ENCODE assay signal across 10 cellular contexts in genomic region chr19:45049073-45049736, GRCh38. TPM values are rescaled to one million over a fixed set of nuclear protein-coding genes. Genes with fewer than 3 reads are reported as not detected.
DNase-seq lines count a peak whose midpoint lies in the region; ATAC-seq, FAIRE-seq and TF ChIP-seq lines count a peak whose summit lies in the region.
"Had no signal": no experiment of that assay in that cellular context is flagged by ENCODE, and none has a peak within 500 bp of the region (broad histone marks: within the 10 kb centered on the region; RNA-seq: fewer than 3 reads in every experiment).

No MANE protein-coding gene starts in this region.

- H3K36me3 ChIP-seq in OCI-LY7 (ENCODE audit: insufficient read depth, low read length) (peaks cover 84% of the 10 kb centered on the region), H1 (ENCODE audit: control insufficient read depth in 2 of 4, insufficient read depth in 4 of 4, low read length in 3 of 4) (peaks cover 1 to 30% (median 10%) of the 10 kb centered on the region in 4 experiments; a peak in 7 of 8 replicates)

- H2BK120ac ChIP-seq in H1 (replicated peaks; ENCODE audit: low read depth, low read length): no peak overlapping the region

- no peak overlapping the region for H2BK20ac ChIP-seq in H1 (ENCODE audit: low read length)

- H3K18ac ChIP-seq in H1 (ENCODE audit: extremely low read depth, low read length): no peak overlapping the region

- TF ChIP-seq EP300 in H1 (IDR thresholded peaks at IDR 0.05; ENCODE audit: borderline replicate concordance in 1 of 2, low read depth in 2 of 2, low read length in 2 of 2): no peak

- H3K9me3 ChIP-seq in CD4-positive, alpha-beta T cell (ENCODE audit: control insufficient read depth, low read length): no peaks in the 10 kb centered on the region
- H3K9me3 ChIP-seq in OCI-LY7 (ENCODE audit: low read length) (no peaks in the 10 kb centered on the region), H1 (ENCODE audit: insufficient read depth in 2 of 2, low read depth in 1 of 2, low read length in 1 of 2) (no peaks in the 10 kb centered on the region)

- H2BK12ac ChIP-seq in H1 (ENCODE audit: low read depth, low read length): 0 out of 2 replicates have a peak overlapping the region, but pooled peaks have one; percentile 33

- H3K4me3 ChIP-seq in OCI-LY7 (ENCODE audit: low read depth, low read length, poor library complexity, severe bottlenecking): no peak overlapping the region
- no peak overlapping the region for H3K4me3 ChIP-seq in H1 (ENCODE audit: extremely low read depth in 1 of 4, insufficient read depth in 2 of 4, low read depth in 3 of 4, low read length in 4 of 4)

- H3K36me3 Mint-ChIP-seq in CD4-positive, alpha-beta T cell (ENCODE audit: low read depth): peaks cover 80% of the 10 kb centered on the region
- no peaks in the 10 kb centered on the region for H3K36me3 Mint-ChIP-seq in neural crest cell (ENCODE audit: low read depth)

- H3K4me1 Mint-ChIP-seq in CD4-positive, alpha-beta T cell (ENCODE audit: low read depth): peaks cover 38% of the 10 kb centered on the region
- peaks cover 23% of the 10 kb centered on the region for H3K4me1 Mint-ChIP-seq in neural crest cell

- H4K5ac ChIP-seq in H1 (ENCODE audit: insufficient read length, low read depth, low read length): no peak overlapping the region

- H3K4ac ChIP-seq in H1 (replicated peaks; ENCODE audit: insufficient read length, low read depth, low read length): no peak overlapping the region

- no peaks in the 10 kb centered on the region for H3K9me3 Mint-ChIP-seq in CD4-positive, alpha-beta T cell
- H3K9me3 Mint-ChIP-seq in neural crest cell: no peaks in the 10 kb centered on the region

- no peak for TF ChIP-seq POLR2A in H1 (IDR thresholded peaks at IDR 0.05; ENCODE audit: control extremely low read depth in 1 of 2, low read depth in 2 of 2, low read length in 2 of 2)

- H2BK15ac ChIP-seq in H1 (ENCODE audit: low read length): no peak overlapping the region

- H3K27ac ChIP-seq in CD4-positive, alpha-beta T cell (ENCODE audit: low read depth, low read length): no peak overlapping the region
- H3K27ac ChIP-seq in OCI-LY7 (ENCODE audit: low read depth, low read length, poor library complexity, severe bottlenecking): peak overlapping the region; percentile 88
- no peak overlapping the region for H3K27ac ChIP-seq in H1 (ENCODE audit: low read depth, low read length)

- no peaks in the 10 kb centered on the region for H3K9me2 ChIP-seq in OCI-LY7 (ENCODE audit: insufficient read depth, low read length)

- FAIRE-seq in H1 (lab: Jason Lieb, UNC): no peak

- H3K4me2 ChIP-seq in OCI-LY7 (ENCODE audit: low read length) (peak overlapping the region; percentile 75), H1 (ENCODE audit: insufficient read depth in 1 of 2, low read depth in 2 of 2, low read length in 2 of 2) (no peak overlapping the region)

- H4K20me1 ChIP-seq in OCI-LY7 (ENCODE audit: insufficient read depth, low read length) (0 out of 2 replicates have a peak, but pooled peaks cover 4% of the 10 kb centered on the region), H1 (replicated peaks in 1 of 2; ENCODE audit: control insufficient read depth in 1 of 2, insufficient read depth in 2 of 2, low read length in 2 of 2) (peaks cover 17 to 20% of the 10 kb centered on the region in 2 experiments)

- no peak overlapping the region for H3K23ac ChIP-seq in H1 (ENCODE audit: insufficient read length)

- intact Hi-C loops in CD4-positive, alpha-beta T cell (cut with DNase I, micrococcal nuclease): no loop called here
- intact Hi-C loops in OCI-LY7 (cut with micrococcal nuclease; ENCODE audit: unreplicated experiment): no loop called here

- H3K14ac ChIP-seq in H1 (ENCODE audit: insufficient read length): no peak overlapping the region

- POLR2A ChIA-PET in CD4-positive, alpha-beta T cell (lab: Charles Lee): no interaction called here
- POLR2A ChIA-PET in OCI-LY7 (lab: Charles Lee): interaction anchor here (1.2 to 1.4 kb wide), 2 partner anchors 9 to 47 kb away, joined by 3 read pairs; no protein-coding TSS in a partner anchor
- POLR2A ChIA-PET in H1 (lab: Charles Lee; ENCODE audit: partially characterized antibody): interaction anchor here (1.3 to 1.5 kb wide), 5 partner anchors 10 to 30 kb away, joined by 3 to 11 read pairs (median 4); partner anchors contain the start of gene CLASRP

- peak overlapping the region; percentile 22 for H3K27ac Mint-ChIP-seq in CD4-positive, alpha-beta T cell
- H3K27ac Mint-ChIP-seq in neural crest cell (ENCODE audit: unreplicated experiment): peak overlapping the region; percentile 90

- H3K27me3 ChIP-seq in CD4-positive, alpha-beta T cell (ENCODE audit: control insufficient read depth, insufficient read depth, low read length): no peaks in the 10 kb centered on the region
- no peaks in the 10 kb centered on the region for H3K27me3 ChIP-seq in H1 (replicated peaks in 1 of 4; ENCODE audit: control insufficient read depth in 3 of 4, extremely low read depth in 1 of 4, insufficient read depth in 3 of 4, low read length in 3 of 4)

- peaks cover 11% of the 10 kb centered on the region for H3K79me1 ChIP-seq in H1 (ENCODE audit: low read depth, low read length)

- TF ChIP-seq RAD21 in H1 (IDR thresholded peaks at IDR 0.05 in 1 of 2, conservative IDR thresholded peaks at IDR 0.05 in 1 of 2; ENCODE audit: low read depth in 2 of 2, low read length in 2 of 2): no peak

- no peaks in the 10 kb centered on the region for H3K27me3 Mint-ChIP-seq in CD4-positive, alpha-beta T cell
- no peaks in the 10 kb centered on the region for H3K27me3 Mint-ChIP-seq in neural crest cell (ENCODE audit: low read depth)

- H3K9ac ChIP-seq in H1 (replicated peaks in 1 of 4; ENCODE audit: extremely low read depth in 1 of 4, low read depth in 3 of 4, low read length in 3 of 4): no peak overlapping the region; a peak in 1 of 7 replicates

- no peak overlapping the region for H3K56ac ChIP-seq in H1 (replicated peaks; ENCODE audit: insufficient read length, low read depth, low read length)

- no peak overlapping the region for H4K91ac ChIP-seq in H1 (replicated peaks; ENCODE audit: insufficient read length, low read length)

- no peak for TF ChIP-seq CTCF in CD4-positive, alpha-beta T cell (IDR thresholded peaks at IDR 0.05)
- no peak for TF ChIP-seq CTCF in OCI-LY7 (conservative IDR thresholded peaks at IDR 0.05; ENCODE audit: low read length)
- no peak for TF ChIP-seq CTCF in H1 (IDR thresholded peaks at IDR 0.05; ENCODE audit: control extremely low read depth in 1 of 3, insufficient read depth in 1 of 3, low read depth in 1 of 3, low read length in 3 of 3)
- TF ChIP-seq CTCF in neural crest cell (conservative IDR thresholded peaks at IDR 0.05): no peak

- BruUV-seq in OCI-LY7 (replicated peaks; lab: Mats Ljungman, UMichigan): no TSS peak

- no peaks in the 10 kb centered on the region for H3K23me2 ChIP-seq in H1 (ENCODE audit: low read depth, low read length)

- H2BK5ac ChIP-seq in H1 (ENCODE audit: low read depth, low read length): 0 out of 2 replicates have a peak overlapping the region, but pooled peaks have one; percentile 78

- no peak for DNase-seq in CD4-positive, alpha-beta T cell
- DNase-seq in OCI-LY7 (ENCODE audit: low spot score) (no peak), H1 (ENCODE audit: low read depth in 1 of 2, low spot score in 2 of 2) (no peak), neural crest cell (ENCODE audit: low read depth, low spot score) (no peak), RKO (ENCODE audit: low spot score) (no peak), activated gamma-delta T cell treated with Interleukin-2 at 50 U/mL for 16 hours (no peak), HUDEP-2 (lab: John Stamatoyannopoulos, UW; ENCODE audit: unreplicated experiment in 76 of 76) (no peak), NCI-H1092 treated with DMSO at 0.1 percent for 48 hours (lab: John Stamatoyannopoulos, UW) (no peak)
- DNase-seq: activated CD8-positive, alpha-beta memory T cell treated with anti-CD3 and anti-CD28 coated beads, Interleukin-2, amount 50 U/mL, for 4 hours; NCI-H2171 treated with DMSO at 0.1 percent for 48 hours had no signal

- H4K8ac ChIP-seq in H1 (ENCODE audit: extremely low read depth, insufficient read depth, low read length): no peak overlapping the region

- no peak overlapping the region for H3K4me3 Mint-ChIP-seq in CD4-positive, alpha-beta T cell
- no peak overlapping the region for H3K4me3 Mint-ChIP-seq in neural crest cell

- H3K4me1 ChIP-seq in OCI-LY7 (ENCODE audit: insufficient read depth, low read length, poor library complexity, severe bottlenecking): peaks cover 78% of the 10 kb centered on the region
- H3K4me1 ChIP-seq in H1 (replicated peaks in 1 of 4; ENCODE audit: control insufficient read depth in 3 of 4, insufficient read depth in 4 of 4, low read length in 3 of 4): no peaks in the 10 kb centered on the region

- no peak for ATAC-seq in CD4-positive, alpha-beta T cell (ENCODE audit: poor library complexity)

- H2AFZ ChIP-seq in OCI-LY7 (ENCODE audit: low read length) (no peak overlapping the region), H1 (ENCODE audit: low read length) (no peak overlapping the region)

- H2AK5ac ChIP-seq in H1 (ENCODE audit: low read depth, low read length): no peak overlapping the region

- CTCF ChIA-PET in CD4-positive, alpha-beta T cell (lab: Charles Lee): interaction anchor here (3.0 kb wide), 1 partner anchor 10 kb away, joined by 12 read pairs; no protein-coding TSS in a partner anchor
- CTCF ChIA-PET in OCI-LY7 (lab: Charles Lee; ENCODE audit: unreplicated experiment): interaction anchor here (1.1 to 1.3 kb wide), 2 partner anchors 11 to 20 kb away, joined by 3 read pairs; no protein-coding TSS in a partner anchor
- CTCF ChIA-PET in H1 (lab: Charles Lee; ENCODE audit: partially characterized antibody): interaction anchor here (1.0 to 2.3 kb wide), 5 partner anchors 11 to 88 kb away, joined by 3 to 11 read pairs (median 3); no protein-coding TSS in a partner anchor

- 92% methylated on average over 8 of the region's 8 CpGs; no CpG with 5 or more reads in 1 of the 2 experiments for WGBS in H1 (ENCODE audit: extremely low coverage in 1 of 2, insufficient coverage in 1 of 2, insufficient read length in 1 of 2, insufficient replicate concordance in 2 of 2, low coverage in 1 of 2, low lambda C conversion rate in 2 of 2, missing lambda C conversion rate in 1 of 2), 2 experiments

- H3K79me2 ChIP-seq in OCI-LY7 (ENCODE audit: insufficient read depth, low read depth, low read length) (peaks cover 89% of the 10 kb centered on the region), H1 (ENCODE audit: control insufficient read depth in 1 of 2, insufficient read depth in 2 of 2, low read length in 2 of 2) (peaks cover 0 to 53% of the 10 kb centered on the region in 2 experiments; a peak in 2 of 4 replicates)

RNA-seq across cellular contexts. Expression of gene CLASRP, which starts 10.4 kb away (rescaled TPM):
- 100 to 1,000 TPM; 152 to 154 TPM for total RNA-seq in CD4-positive, alpha-beta T cell
- total RNA-seq in OCI-LY7 (2014; rRNA removed; shearing (Covaris generic)): 142 and 152 TPM in 2 replicates
- 166 and 181 TPM in 2 replicates for total RNA-seq in OCI-LY7 (2022)
- 63.4 and 71.7 TPM in 2 replicates for total RNA-seq in H1 (2021; fragmentation: NEBNext Ultra II Directional; extraction: Animal tissue kit (Norgen Biotek cat#: 25700))
- polyA plus RNA-seq in H1 (2011; rRNA removed): 22.3 and 25.8 TPM in 2 replicates
- polyA plus RNA-seq in H1 (2011; cell fraction: cytosol; rRNA removed): 30.1 TPM
- polyA plus RNA-seq in H1 (2011; cell fraction: nucleus; rRNA removed): 143 TPM
- polyA plus RNA-seq in H1 (2012, experiment 1 of 2): 60.4 to 106 TPM (median 89.9 TPM) in 4 replicates
- 21.3 TPM for polyA plus RNA-seq in H1 (2012, experiment 2 of 2)
- polyA plus RNA-seq in H1 (2013, experiment 1 of 2): 35.8 TPM
- polyA plus RNA-seq in H1 (2013, experiment 2 of 2): 31.6 TPM
- 16.3 and 26.5 TPM in 2 replicates for polyA minus RNA-seq in H1 (2011; rRNA and poly(A)+ RNA removed)
- 14.7 TPM for polyA minus RNA-seq in H1 (2011; cell fraction: cytosol; rRNA and poly(A)+ RNA removed)
- polyA minus RNA-seq in H1 (2011; cell fraction: nucleus; rRNA and poly(A)+ RNA removed): 41.7 TPM
- total RNA-seq in neural crest cell: 119 and 121 TPM in 2 replicates

RNA-seq across cellular contexts. Expression of gene ZNF296, which starts 27.1 kb away (rescaled TPM):
- 1 to 10 TPM; 2.0 to 2.4 TPM for total RNA-seq in CD4-positive, alpha-beta T cell
- total RNA-seq in OCI-LY7 (2014; rRNA removed; shearing (Covaris generic)): 10.6 and 13.5 TPM in 2 replicates
- total RNA-seq in OCI-LY7 (2022) (31.4 and 31.6 TPM in 2 replicates), neural crest cell (0.73 and 1.2 TPM in 2 replicates)
- 6.8 and 7.5 TPM in 2 replicates for total RNA-seq in H1 (2021; fragmentation: NEBNext Ultra II Directional; extraction: Animal tissue kit (Norgen Biotek cat#: 25700))
- polyA plus RNA-seq in H1 (2011; rRNA removed): 2.7 and 6.4 TPM in 2 replicates
- 2.3 TPM for polyA plus RNA-seq in H1 (2011; cell fraction: cytosol; rRNA removed)
- polyA plus RNA-seq in H1 (2011; cell fraction: nucleus; rRNA removed): 6.4 TPM
- 3.2 to 8.2 TPM (median 7.6 TPM) in 4 replicates for polyA plus RNA-seq in H1 (2012, experiment 1 of 2)
- 7.1 TPM for polyA plus RNA-seq in H1 (2012, experiment 2 of 2)
- polyA plus RNA-seq in H1 (2013, experiment 1 of 2): 6.4 TPM
- 6.2 TPM for polyA plus RNA-seq in H1 (2013, experiment 2 of 2)
- polyA minus RNA-seq in H1 (2011; rRNA and poly(A)+ RNA removed): 1.1 TPM in 2 replicates
- 7.6 TPM for polyA minus RNA-seq in H1 (2011; cell fraction: cytosol; rRNA and poly(A)+ RNA removed)
- 8.8 TPM for polyA minus RNA-seq in H1 (2011; cell fraction: nucleus; rRNA and poly(A)+ RNA removed)

RNA-seq across cellular contexts. Expression of gene GEMIN7, which starts 29.9 kb away (rescaled TPM):
- total RNA-seq in CD4-positive, alpha-beta T cell: 1 to 10 TPM; 4.0 to 4.8 TPM
- total RNA-seq in OCI-LY7 (2014; rRNA removed; shearing (Covaris generic)): 45.2 and 60.0 TPM in 2 replicates
- total RNA-seq in OCI-LY7 (2022) (38.8 and 46.3 TPM in 2 replicates), neural crest cell (36.0 and 36.2 TPM in 2 replicates)
- total RNA-seq in H1 (2021; fragmentation: NEBNext Ultra II Directional; extraction: Animal tissue kit (Norgen Biotek cat#: 25700)): 48.0 and 48.5 TPM in 2 replicates
- polyA plus RNA-seq in H1 (2011; rRNA removed): 91.6 and 113 TPM in 2 replicates
- polyA plus RNA-seq in H1 (2011; cell fraction: cytosol; rRNA removed): 68.0 TPM
- 71.1 TPM for polyA plus RNA-seq in H1 (2011; cell fraction: nucleus; rRNA removed)
- 40.4 to 54.4 TPM (median 47.9 TPM) in 4 replicates for polyA plus RNA-seq in H1 (2012, experiment 1 of 2)
- 86.0 TPM for polyA plus RNA-seq in H1 (2012, experiment 2 of 2)
- polyA plus RNA-seq in H1 (2013, experiment 1 of 2): 32.3 TPM
- 33.2 TPM for polyA plus RNA-seq in H1 (2013, experiment 2 of 2)
- polyA minus RNA-seq in H1 (2011; rRNA and poly(A)+ RNA removed): 18.7 and 22.3 TPM in 2 replicates
- polyA minus RNA-seq in H1 (2011; cell fraction: cytosol; rRNA and poly(A)+ RNA removed): 29.5 TPM
- polyA minus RNA-seq in H1 (2011; cell fraction: nucleus; rRNA and poly(A)+ RNA removed): 26.8 TPM

RNA-seq across cellular contexts. Expression of gene PPP1R37, which starts 43.8 kb away (rescaled TPM):
- 10 to 100 TPM; 17.2 to 19.6 TPM for total RNA-seq in CD4-positive, alpha-beta T cell
- total RNA-seq in OCI-LY7 (2014; rRNA removed; shearing (Covaris generic)): 35.5 and 48.6 TPM in 2 replicates
- total RNA-seq in OCI-LY7 (2022): 24.7 and 27.7 TPM in 2 replicates
- 25.7 and 27.0 TPM in 2 replicates for total RNA-seq in H1 (2021; fragmentation: NEBNext Ultra II Directional; extraction: Animal tissue kit (Norgen Biotek cat#: 25700))
- 14.6 and 22.5 TPM in 2 replicates for polyA plus RNA-seq in H1 (2011; rRNA removed)
- 23.0 TPM for polyA plus RNA-seq in H1 (2011; cell fraction: cytosol; rRNA removed)
- polyA plus RNA-seq in H1 (2011; cell fraction: nucleus; rRNA removed): 71.7 TPM
- 22.9 to 30.5 TPM (median 24.6 TPM) in 4 replicates for polyA plus RNA-seq in H1 (2012, experiment 1 of 2)
- 16.5 TPM for polyA plus RNA-seq in H1 (2012, experiment 2 of 2)
- 12.6 TPM for polyA plus RNA-seq in H1 (2013, experiment 1 of 2)
- 11.6 TPM for polyA plus RNA-seq in H1 (2013, experiment 2 of 2)
- 7.8 and 11.9 TPM in 2 replicates for polyA minus RNA-seq in H1 (2011; rRNA and poly(A)+ RNA removed)
- 16.8 TPM for polyA minus RNA-seq in H1 (2011; cell fraction: cytosol; rRNA and poly(A)+ RNA removed)
- 25.7 TPM for polyA minus RNA-seq in H1 (2011; cell fraction: nucleus; rRNA and poly(A)+ RNA removed)
- 35.8 and 38.6 TPM in 2 replicates for total RNA-seq in neural crest cell

RNA-seq across cellular contexts. Expression of gene RELB, which starts 47.9 kb away (rescaled TPM):
- total RNA-seq in CD4-positive, alpha-beta T cell: 10 to 100 TPM; 91.6 to 92.5 TPM
- 36.4 and 36.9 TPM in 2 replicates for total RNA-seq in OCI-LY7 (2014; rRNA removed; shearing (Covaris generic))
- total RNA-seq in OCI-LY7 (2022) (51.1 and 61.7 TPM in 2 replicates), neural crest cell (2.9 and 3.1 TPM in 2 replicates)
- total RNA-seq in H1 (2021; fragmentation: NEBNext Ultra II Directional; extraction: Animal tissue kit (Norgen Biotek cat#: 25700)): 12.5 and 13.1 TPM in 2 replicates
- 10.0 and 12.6 TPM in 2 replicates for polyA plus RNA-seq in H1 (2011; rRNA removed)
- 9.7 TPM for polyA plus RNA-seq in H1 (2011; cell fraction: cytosol; rRNA removed)
- 13.6 TPM for polyA plus RNA-seq in H1 (2011; cell fraction: nucleus; rRNA removed)
- polyA plus RNA-seq in H1 (2012, experiment 1 of 2): 8.9 to 13.6 TPM (median 12.7 TPM) in 4 replicates
- polyA plus RNA-seq in H1 (2012, experiment 2 of 2): 10.1 TPM
- 7.2 TPM for polyA plus RNA-seq in H1 (2013, experiment 1 of 2)
- 6.2 TPM for polyA plus RNA-seq in H1 (2013, experiment 2 of 2)
- 3.8 and 6.1 TPM in 2 replicates for polyA minus RNA-seq in H1 (2011; rRNA and poly(A)+ RNA removed)
- polyA minus RNA-seq in H1 (2011; cell fraction: cytosol; rRNA and poly(A)+ RNA removed): 9.6 TPM
- polyA minus RNA-seq in H1 (2011; cell fraction: nucleus; rRNA and poly(A)+ RNA removed): 5.9 TPM
